ENCODE assay signal across 16 cellular contexts in the genomic region with DNA sequence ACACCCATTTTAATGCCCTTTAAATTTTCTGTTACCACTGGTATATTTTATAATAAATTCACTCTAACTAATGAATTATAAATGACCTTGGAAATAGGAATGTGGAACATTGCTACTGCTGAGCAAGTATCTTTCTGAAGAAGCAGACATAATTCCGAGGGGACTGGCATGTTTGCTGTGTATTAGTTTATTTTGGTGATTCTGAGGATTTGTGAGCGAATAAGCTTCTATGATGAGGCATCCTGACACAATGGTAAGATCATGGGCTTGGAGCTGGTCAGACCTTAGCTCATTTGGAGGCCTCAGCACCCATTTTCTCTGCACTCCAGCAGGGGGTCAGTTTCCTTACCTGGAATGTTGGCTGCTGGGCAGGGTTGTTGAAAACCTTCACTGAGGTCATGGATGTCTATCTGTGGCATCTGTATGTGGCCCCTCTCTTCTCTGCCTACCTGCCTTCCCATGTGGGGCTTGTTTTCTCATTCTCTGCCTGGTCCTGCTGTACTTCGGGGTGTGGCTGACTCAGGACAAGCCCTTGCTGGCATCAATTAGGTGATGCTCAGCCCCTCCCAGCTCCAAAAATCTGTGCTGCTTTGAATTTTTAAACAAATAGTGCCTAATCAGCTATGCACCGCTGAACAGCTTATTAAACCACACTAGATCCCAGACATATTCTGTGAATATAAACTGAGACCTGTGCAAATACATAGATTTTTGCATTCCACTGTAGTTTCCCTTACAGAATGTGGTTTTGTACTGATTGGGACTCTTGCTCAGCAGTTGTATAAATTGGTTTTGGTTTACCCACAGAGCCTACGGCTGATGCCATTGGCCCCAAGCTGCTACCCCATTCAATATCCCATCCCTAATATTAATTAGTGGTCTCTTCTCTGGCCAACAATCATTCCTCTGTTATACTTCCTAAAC. TPM values are rescaled to one million over a fixed set of nuclear protein-coding genes. Genes with fewer than 3 reads are reported as not detected.
DNase-seq lines count a peak whose midpoint lies in the region; ATAC-seq, FAIRE-seq and TF ChIP-seq lines count a peak whose summit lies in the region.
"Had no signal": no experiment of that assay in that cellular context is flagged by ENCODE, and none has a peak within 500 bp of the region (broad histone marks: within the 10 kb centered on the region; RNA-seq: fewer than 3 reads in every experiment).

No MANE protein-coding gene starts in this region.

- H3K9me3 ChIP-seq in Karpas-422 (ENCODE audit: low read length) (no peaks in the 10 kb centered on the region), GM12878 (replicated peaks; ENCODE audit: control insufficient read depth, insufficient read depth, low read length) (no peaks in the 10 kb centered on the region)
- H3K9me3 ChIP-seq: Caco-2 had no signal

- CTCF ChIA-PET in activated CD8-positive, alpha-beta T cell treated with anti-CD3 and anti-CD28 coated beads for 36 hours (lab: Charles Lee), result interaction anchor here (0.8 to 1.0 kb wide), 2 partner anchors 19 to 90 kb away, joined by 3 to 4 read pairs; no protein-coding TSS in a partner anchor
- CTCF ChIA-PET in activated CD8-positive, alpha-beta T cell treated with anti-CD3 and anti-CD28 coated beads, Interleukin-2, amount 10 ng/mL, durations not matched to agents 7 days and 5 days (lab: Charles Lee), result no interaction called here
- CTCF ChIA-PET in GM12878 (lab: Yijun Ruan, JAX), result interaction anchor here (0.6 to 1.5 kb wide), 9 partner anchors 18 to 223 kb away, joined by 3 to 5 read pairs (median 3); no protein-coding TSS in a partner anchor

- RAD21 ChIA-PET in GM12878 (lab: Charles Lee; ENCODE audit: unreplicated experiment), result interaction anchor here (0.9 to 1.7 kb wide), 12 partner anchors 8 to 258 kb away, joined by 3 to 7 read pairs (median 3); no protein-coding TSS in a partner anchor

- H3K27ac ChIP-seq in Karpas-422 (ENCODE audit: low read length) (peak overlapping the region; percentile 86), GM12878 (ENCODE audit: control insufficient read depth, insufficient read depth) (no peak overlapping the region)
- H3K27ac ChIP-seq: hepatocyte, PC-9 had no signal

- intact Hi-C loops in activated CD8-positive, alpha-beta T cell treated with anti-CD3 and anti-CD28 coated beads for 36 hours (cut with micrococcal nuclease), result loop anchor here (10.0 kb wide), 1 partner anchor 97 kb away; no protein-coding TSS in a partner anchor
- intact Hi-C loops in GM12878 (cut with micrococcal nuclease; ENCODE audit: unreplicated experiment), result no loop called here
- intact Hi-C loops in activated CD4-positive, alpha-beta T cell treated with anti-CD3 and anti-CD28 coated beads, Interleukin-2, amount 10 ng/mL, durations not matched to agents 24 days and 14 days (cut with micrococcal nuclease), result no loop called here

- H3K27me3 ChIP-seq in Karpas-422 (ENCODE audit: low read length), result no peaks in the 10 kb centered on the region
- no peaks in the 10 kb centered on the region for H3K27me3 ChIP-seq in GM12878 (replicated peaks in 1 of 2; ENCODE audit: control insufficient read depth in 2 of 2, insufficient read depth in 2 of 2, low read length in 1 of 2)
- H3K27me3 ChIP-seq: hepatocyte had no signal

- no peak overlapping the region for H3K4me3 Mint-ChIP-seq in activated CD8-positive, alpha-beta T cell treated with anti-CD3 and anti-CD28 coated beads for 36 hours
- no peak overlapping the region for H3K4me3 Mint-ChIP-seq in activated CD8-positive, alpha-beta T cell treated with anti-CD3 and anti-CD28 coated beads, Interleukin-2, amount 10 ng/mL, durations not matched to agents 7 days and 5 days
- no peak overlapping the region for H3K4me3 Mint-ChIP-seq in stimulated activated effector memory CD8-positive, alpha-beta T cell treated with anti-CD3 and anti-CD28 coated beads, Interleukin-12 subunit alpha, Interleukin-12 subunit beta, amount 100 ng/mL, for 72 hours
- no peak overlapping the region for H3K4me3 Mint-ChIP-seq in activated CD4-positive, alpha-beta T cell treated with anti-CD3 and anti-CD28 coated beads, Interleukin-2, amount 10 ng/mL, durations not matched to agents 24 days and 14 days
- H3K4me3 Mint-ChIP-seq in mesothelial cell of epicardium, result no peak overlapping the region

- peak overlapping the region; percentile 54 for H3K9ac ChIP-seq in Karpas-422 (ENCODE audit: low read length)
- H3K9ac ChIP-seq in GM12878 (ENCODE audit: control insufficient read depth, insufficient read depth, low read length), result no peak overlapping the region

- TF ChIP-seq RAD21 in GM12878 (IDR thresholded peaks at IDR 0.05; ENCODE audit: insufficient read depth, low read depth, low read length), result no peak

- ATAC-seq in activated CD8-positive, alpha-beta T cell treated with anti-CD3 and anti-CD28 coated beads for 36 hours, result no peak
- ATAC-seq in activated CD8-positive, alpha-beta T cell treated with anti-CD3 and anti-CD28 coated beads, Interleukin-2, amount 10 ng/mL, durations not matched to agents 7 days and 5 days, result no peak
- peak; percentile 34 for ATAC-seq in GM12878
- peak; percentile 47 for ATAC-seq in stimulated activated effector memory CD8-positive, alpha-beta T cell treated with anti-CD3 and anti-CD28 coated beads, Interleukin-12 subunit alpha, Interleukin-12 subunit beta, amount 100 ng/mL, for 72 hours
- ATAC-seq: left colon, SK-N-SH treated with all-trans-retinoic acid at 6 μM for 48 hours had no signal

- H3K36me3 ChIP-seq in Karpas-422 (ENCODE audit: insufficient read depth, low read length) (peaks cover 5% of the 10 kb centered on the region; the same call in 1 of the 2 replicates), GM12878 (ENCODE audit: control insufficient read depth in 2 of 2, insufficient read depth in 2 of 2, low read length in 1 of 2) (peaks cover 0 to 8% of the 10 kb centered on the region in 2 experiments; a peak in 3 of 4 replicates)

- no TSS peak for BruUV-seq in GM12878 (replicated peaks; lab: Mats Ljungman, UMichigan)

- H3K4me2 ChIP-seq in Karpas-422 (ENCODE audit: low read depth, low read length, poor library complexity, severe bottlenecking) (peak overlapping the region; percentile 98), GM12878 (ENCODE audit: control insufficient read depth, insufficient read depth) (peak overlapping the region; percentile 67)
- H3K4me2 ChIP-seq: hepatocyte, PC-9 had no signal

- no peaks in the 10 kb centered on the region for H3K27me3 Mint-ChIP-seq in activated CD8-positive, alpha-beta T cell treated with anti-CD3 and anti-CD28 coated beads for 36 hours
- H3K27me3 Mint-ChIP-seq in activated CD8-positive, alpha-beta T cell treated with anti-CD3 and anti-CD28 coated beads, Interleukin-2, amount 10 ng/mL, durations not matched to agents 7 days and 5 days (ENCODE audit: low read depth), result no peaks in the 10 kb centered on the region
- no peaks in the 10 kb centered on the region for H3K27me3 Mint-ChIP-seq in activated CD4-positive, alpha-beta T cell treated with anti-CD3 and anti-CD28 coated beads, Interleukin-2, amount 10 ng/mL, durations not matched to agents 24 days and 14 days
- H3K27me3 Mint-ChIP-seq in mesothelial cell of epicardium (ENCODE audit: low read depth), result no peaks in the 10 kb centered on the region

- no peak for TF ChIP-seq CTCF in activated CD8-positive, alpha-beta T cell treated with anti-CD3 and anti-CD28 coated beads for 36 hours (IDR thresholded peaks at IDR 0.05)
- no peak for TF ChIP-seq CTCF in GM12878 (IDR thresholded peaks at IDR 0.05 in 2 of 3, conservative IDR thresholded peaks at IDR 0.05 in 1 of 3; ENCODE audit: control insufficient read depth in 2 of 3, extremely low read depth in 1 of 3, insufficient read depth in 1 of 3, low read depth in 3 of 3, low read length in 3 of 3)
- TF ChIP-seq CTCF in mesothelial cell of epicardium (IDR thresholded peaks at IDR 0.05; ENCODE audit: unreplicated experiment), result no peak

- H3K4me3 ChIP-seq in Karpas-422 (ENCODE audit: low read length) (peak overlapping the region; percentile 59), GM12878 (peak overlapping the region; percentile 19; the same call in 1 of the 2 replicates)
- H3K4me3 ChIP-seq: coronary artery, hepatocyte, PC-9 had no signal

- SMC1A ChIA-PET in GM12878 (lab: Charles Lee; ENCODE audit: uncharacterized antibody, unreplicated experiment), result interaction anchor here (0.7 to 4.9 kb wide), 22 partner anchors 15 to 232 kb away, joined by 3 to 26 read pairs (median 4); no protein-coding TSS in a partner anchor

- POLR2A ChIA-PET in activated CD8-positive, alpha-beta T cell treated with anti-CD3 and anti-CD28 coated beads for 36 hours (lab: Charles Lee), result interaction anchor here (1.0 to 3.7 kb wide), 3 partner anchors 9 to 233 kb away, joined by 3 to 15 read pairs (median 5); no protein-coding TSS in a partner anchor
- POLR2A ChIA-PET in activated CD8-positive, alpha-beta T cell treated with anti-CD3 and anti-CD28 coated beads, Interleukin-2, amount 10 ng/mL, durations not matched to agents 7 days and 5 days (lab: Charles Lee), result no interaction called here
- POLR2A ChIA-PET in GM12878 (lab: Charles Lee), result interaction anchor here (0.6 to 2.0 kb wide), 5 partner anchors 9 to 144 kb away, joined by 3 to 5 read pairs (median 3); no protein-coding TSS in a partner anchor

- H3K79me2 ChIP-seq in Karpas-422 (ENCODE audit: low read length) (peaks cover 100% of the 10 kb centered on the region), GM12878 (ENCODE audit: control insufficient read depth, insufficient read depth, low read length) (peaks cover 100% of the 10 kb centered on the region)

- TF ChIP-seq POLR2A in GM12878 (IDR thresholded peaks at IDR 0.05; ENCODE audit: low read depth, low read length), result peak; percentile 39; the same call in 1 of the 2 replicates

- FAIRE-seq in GM12878 (lab: Jason Lieb, UNC), result no peak

- DNase-seq in activated CD8-positive, alpha-beta T cell treated with anti-CD3 and anti-CD28 coated beads for 36 hours, result no peak
- no peak for DNase-seq in activated CD8-positive, alpha-beta T cell treated with anti-CD3 and anti-CD28 coated beads, Interleukin-2, amount 10 ng/mL, durations not matched to agents 7 days and 5 days
- DNase-seq in Karpas-422 (peak; percentile 90), GM12878 (ENCODE audit: low read depth, low spot score) (no peak), mesothelial cell of epicardium (ENCODE audit: low spot score in 2 of 2, unreplicated experiment in 2 of 2) (no peak)
- DNase-seq in stimulated activated effector memory CD8-positive, alpha-beta T cell treated with anti-CD3 and anti-CD28 coated beads, Interleukin-12 subunit alpha, Interleukin-12 subunit beta, amount 100 ng/mL, for 72 hours (ENCODE audit: low spot score in 2 of 2), result no peak
- DNase-seq in activated CD4-positive, alpha-beta T cell treated with anti-CD3 and anti-CD28 coated beads, Interleukin-2, amount 10 ng/mL, durations not matched to agents 24 days and 14 days, result no peak
- DNase-seq in stimulated activated CD4-positive, alpha-beta T cell treated with anti-CD3 and anti-CD28 coated beads, Interleukin-1b, Interleukin-23, amount 100 ng/mL, for 48 hours, result no peak
- DNase-seq: activated effector memory CD4-positive, alpha-beta T cell treated with Interleukin-2 at 50 U/mL for 16 hours; left colon; NCI-H446; PC-9 had no signal

- no peak for TF ChIP-seq EP300 in GM12878 (IDR thresholded peaks at IDR 0.05; ENCODE audit: borderline replicate concordance in 1 of 2, control insufficient read depth in 1 of 2, low read depth in 2 of 2, low read length in 2 of 2)

- H3K27ac Mint-ChIP-seq in activated CD8-positive, alpha-beta T cell treated with anti-CD3 and anti-CD28 coated beads for 36 hours, result peak overlapping the region; percentile 19
- H3K27ac Mint-ChIP-seq in activated CD8-positive, alpha-beta T cell treated with anti-CD3 and anti-CD28 coated beads, Interleukin-2, amount 10 ng/mL, durations not matched to agents 7 days and 5 days, result no peak overlapping the region
- no peak overlapping the region for H3K27ac Mint-ChIP-seq in stimulated activated effector memory CD8-positive, alpha-beta T cell treated with anti-CD3 and anti-CD28 coated beads, Interleukin-12 subunit alpha, Interleukin-12 subunit beta, amount 100 ng/mL, for 72 hours
- no peak overlapping the region for H3K27ac Mint-ChIP-seq in activated CD4-positive, alpha-beta T cell treated with anti-CD3 and anti-CD28 coated beads, Interleukin-2, amount 10 ng/mL, durations not matched to agents 24 days and 14 days
- no peak overlapping the region for H3K27ac Mint-ChIP-seq in mesothelial cell of epicardium

- in situ Hi-C loops in GM12878 (cut with MboI), result no loop called here

- H2AFZ ChIP-seq in Karpas-422 (ENCODE audit: low read length), result no peak overlapping the region
- no peak overlapping the region for H2AFZ ChIP-seq in GM12878 (ENCODE audit: control insufficient read depth, low read depth, low read length)
- H2AFZ ChIP-seq: hepatocyte, PC-9 had no signal

- H3K9me2 ChIP-seq in Karpas-422 (replicated peaks; ENCODE audit: insufficient read depth, low read length), result no peaks in the 10 kb centered on the region

- H4K20me1 ChIP-seq in Karpas-422 (ENCODE audit: insufficient read depth, low read depth, low read length) (peaks cover 57% of the 10 kb centered on the region), GM12878 (ENCODE audit: control insufficient read depth, insufficient read depth) (peaks cover 3% of the 10 kb centered on the region)

- WGBS in GM12878 (ENCODE audit: insufficient coverage, insufficient replicate concordance, low lambda C conversion rate, missing lambda C conversion rate), result 76% methylated on average over 5 of the region's 5 CpGs

- no peaks in the 10 kb centered on the region for H3K9me3 Mint-ChIP-seq in activated CD8-positive, alpha-beta T cell treated with anti-CD3 and anti-CD28 coated beads for 36 hours
- no peaks in the 10 kb centered on the region for H3K9me3 Mint-ChIP-seq in activated CD8-positive, alpha-beta T cell treated with anti-CD3 and anti-CD28 coated beads, Interleukin-2, amount 10 ng/mL, durations not matched to agents 7 days and 5 days (ENCODE audit: insufficient read depth)
- H3K9me3 Mint-ChIP-seq in stimulated activated effector memory CD8-positive, alpha-beta T cell treated with anti-CD3 and anti-CD28 coated beads, Interleukin-12 subunit alpha, Interleukin-12 subunit beta, amount 100 ng/mL, for 72 hours, result no peaks in the 10 kb centered on the region
- no peaks in the 10 kb centered on the region for H3K9me3 Mint-ChIP-seq in activated CD4-positive, alpha-beta T cell treated with anti-CD3 and anti-CD28 coated beads, Interleukin-2, amount 10 ng/mL, durations not matched to agents 24 days and 14 days
- H3K9me3 Mint-ChIP-seq in mesothelial cell of epicardium, result no peaks in the 10 kb centered on the region

- H3K4me1 Mint-ChIP-seq in activated CD8-positive, alpha-beta T cell treated with anti-CD3 and anti-CD28 coated beads for 36 hours (ENCODE audit: low read depth), result peaks cover 88% of the 10 kb centered on the region
- H3K4me1 Mint-ChIP-seq in activated CD8-positive, alpha-beta T cell treated with anti-CD3 and anti-CD28 coated beads, Interleukin-2, amount 10 ng/mL, durations not matched to agents 7 days and 5 days (ENCODE audit: low read depth), result peaks cover 43% of the 10 kb centered on the region
- peaks cover 80% of the 10 kb centered on the region for H3K4me1 Mint-ChIP-seq in stimulated activated effector memory CD8-positive, alpha-beta T cell treated with anti-CD3 and anti-CD28 coated beads, Interleukin-12 subunit alpha, Interleukin-12 subunit beta, amount 100 ng/mL, for 72 hours
- peaks cover 44% of the 10 kb centered on the region for H3K4me1 Mint-ChIP-seq in activated CD4-positive, alpha-beta T cell treated with anti-CD3 and anti-CD28 coated beads, Interleukin-2, amount 10 ng/mL, durations not matched to agents 24 days and 14 days
- peaks cover 58% of the 10 kb centered on the region for H3K4me1 Mint-ChIP-seq in mesothelial cell of epicardium

- H3K4me1 ChIP-seq in Karpas-422 (ENCODE audit: low read length) (peaks cover 100% of the 10 kb centered on the region), GM12878 (ENCODE audit: control insufficient read depth, insufficient read depth, low read length) (peaks cover 28% of the 10 kb centered on the region)
- H3K4me1 ChIP-seq: Caco-2 had no signal

- peaks cover 16% of the 10 kb centered on the region for H3K36me3 Mint-ChIP-seq in activated CD8-positive, alpha-beta T cell treated with anti-CD3 and anti-CD28 coated beads for 36 hours (ENCODE audit: low read depth)
- H3K36me3 Mint-ChIP-seq in activated CD8-positive, alpha-beta T cell treated with anti-CD3 and anti-CD28 coated beads, Interleukin-2, amount 10 ng/mL, durations not matched to agents 7 days and 5 days (ENCODE audit: low read depth), result peaks cover 15% of the 10 kb centered on the region
- H3K36me3 Mint-ChIP-seq in stimulated activated effector memory CD8-positive, alpha-beta T cell treated with anti-CD3 and anti-CD28 coated beads, Interleukin-12 subunit alpha, Interleukin-12 subunit beta, amount 100 ng/mL, for 72 hours, result peaks cover 27% of the 10 kb centered on the region
- H3K36me3 Mint-ChIP-seq in activated CD4-positive, alpha-beta T cell treated with anti-CD3 and anti-CD28 coated beads, Interleukin-2, amount 10 ng/mL, durations not matched to agents 24 days and 14 days (ENCODE audit: low read depth), result peaks cover 20% of the 10 kb centered on the region
- peaks cover 3% of the 10 kb centered on the region for H3K36me3 Mint-ChIP-seq in mesothelial cell of epicardium

RNA-seq across cellular contexts. Expression of gene ARID1B, which starts 10.7 kb away (rescaled TPM):
- total RNA-seq in activated CD8-positive, alpha-beta T cell treated with anti-CD3 and anti-CD28 coated beads for 36 hours, result 10 to 100 TPM; 36.9 to 38.9 TPM
- 10 to 100 TPM; 60.9 to 62.4 TPM for total RNA-seq in activated CD8-positive, alpha-beta T cell treated with anti-CD3 and anti-CD28 coated beads, Interleukin-2, amount 10 ng/mL, durations not matched to agents 7 days and 5 days
- 104 and 174 TPM in 2 replicates for total RNA-seq in Karpas-422 (2014; rRNA removed; shearing (Covaris generic); ENCODE audit: low replicate concordance)
- 1,061 and 1,083 TPM in 2 replicates for total RNA-seq in GM12878 (2013; cell fraction: nucleolus; rRNA removed)
- total RNA-seq in GM12878 (2014; rRNA removed) (68.0 and 68.8 TPM in 2 replicates), GM12878 (2014; rRNA removed; fragmentation: Illumina TruSeq; extraction: Trizol) (73.7 and 80.8 TPM in 2 replicates), GM12878 (2021) (116 and 133 TPM in 2 replicates), mesothelial cell of epicardium (137 to 155 TPM (median 143 TPM) in 3 replicates)
- polyA plus RNA-seq in GM12878 (2011; ENCODE audit: low read depth), result 28.7 TPM
- polyA plus RNA-seq in GM12878 (2011; rRNA removed) (21.3 and 24.7 TPM in 2 replicates), GM12878 (2014; fragmentation: Illumina TruSeq; extraction: Trizol) (59.2 and 69.9 TPM in 2 replicates), GM12878 (2014; fragmentation: Nextera tagmentation; extraction: Ambion mirVana) (10 to 100 TPM; 37.7 to 73.9 TPM), GM12878 (2014; rRNA removed) (50.0 and 59.1 TPM in 2 replicates), GM12878 (2016; fragmentation: Nextera tagmentation; extraction: Ambion mirVana) (10 to 100 TPM; 32.4 to 39.1 TPM)
- 21.4 and 24.5 TPM in 2 replicates for polyA plus RNA-seq in GM12878 (2011; cell fraction: cytosol; rRNA removed)
- polyA plus RNA-seq in GM12878 (2011; cell fraction: nucleus; rRNA removed), result 69.4 and 82.0 TPM in 2 replicates
- polyA plus RNA-seq in GM12878 (2012), result 43.0 and 45.3 TPM in 2 replicates
- 124 and 158 TPM in 2 replicates for polyA minus RNA-seq in GM12878 (2011; rRNA and poly(A)+ RNA removed)
- polyA minus RNA-seq in GM12878 (2011; cell fraction: cytosol; rRNA and poly(A)+ RNA removed), result 32.6 and 38.9 TPM in 2 replicates
- 206 and 401 TPM in 2 replicates for polyA minus RNA-seq in GM12878 (2011; cell fraction: nucleus; rRNA and poly(A)+ RNA removed)
- total RNA-seq in activated CD4-positive, alpha-beta T cell treated with anti-CD3 and anti-CD28 coated beads, Interleukin-2, amount 10 ng/mL, durations not matched to agents 24 days and 14 days, result 61.7 and 67.5 TPM in 2 replicates

Comparison
In these comparisons a context has a peak if more than half of its experiments do, and no peak if none do; other contexts are left out.
1. ATAC-seq: peak in GM12878 (single experiment) and stimulated activated effector memory CD8-positive, alpha-beta T cell treated with anti-CD3 and anti-CD28 coated beads, Interleukin-12 subunit alpha, Interleukin-12 subunit beta, amount 100 ng/mL, for 72 hours (single experiment); none in activated CD8-positive, alpha-beta T cell treated with anti-CD3 and anti-CD28 coated beads for 36 hours (single experiment) and activated CD8-positive, alpha-beta T cell treated with anti-CD3 and anti-CD28 coated beads, Interleukin-2, amount 10 ng/mL, durations not matched to agents 7 days and 5 days (single experiment).